8 cellular contexts compared by ENCODE assay signal in genomic region chr1:176206961-176207902, GRCh38. TPM values are rescaled to one million over a fixed set of nuclear protein-coding genes. Genes with fewer than 3 reads are reported as not detected.
DNase-seq lines count a peak whose midpoint lies in the region; ATAC-seq lines count a peak whose summit lies in the region.

Gene COP1 (minus strand): TSS chr1:176207286. CDS start chr1:176206978, 308 bp downstream.

- DNase-seq in CMK (ENCODE audit: low read depth) (peak; percentile 98), HS-27A (ENCODE audit: low read depth) (peak; percentile 81), NK-92 (lab: John Stamatoyannopoulos, UW; ENCODE audit: unreplicated experiment) (peak; percentile 85), lung microvascular endothelial cell (ENCODE audit: low read depth in 2 of 2) (peak; percentile 97)
- peak; percentile 91 to 95 for DNase-seq in activated CD8-positive, alpha-beta memory T cell treated with anti-CD3 and anti-CD28 coated beads for 1 hour (ENCODE audit: extremely low read depth in 1 of 2, low read depth in 1 of 2)
- DNase-seq in effector CD4-positive, alpha-beta T cell = peak; percentile 96
- DNase-seq in stimulated activated CD4-positive, alpha-beta T cell treated with anti-CD3 and anti-CD28 coated beads, TNF-alpha, amount 100 ng/mL, for 48 hours (ENCODE audit: low read depth in 3 of 3) = peak; percentile 87 to 94 (median 93)

- peak; percentile 79 for ATAC-seq in GM19467 (IDR thresholded peaks at IDR 0.05; ENCODE audit: unreplicated experiment)

RNA-seq across cellular contexts. Expression of gene COP1, which starts in this region (rescaled TPM):
- 41.2 and 47.2 TPM in 2 replicates for total RNA-seq in lung microvascular endothelial cell

Comparison
In these comparisons a context has a peak if more than half of its experiments do, and no peak if none do; other contexts are left out.
1. Peak in every context shown above with its lines: DNase-seq and ATAC-seq.